Comparison of ENCODE assay signal across 18 cellular contexts in the genomic region with DNA sequence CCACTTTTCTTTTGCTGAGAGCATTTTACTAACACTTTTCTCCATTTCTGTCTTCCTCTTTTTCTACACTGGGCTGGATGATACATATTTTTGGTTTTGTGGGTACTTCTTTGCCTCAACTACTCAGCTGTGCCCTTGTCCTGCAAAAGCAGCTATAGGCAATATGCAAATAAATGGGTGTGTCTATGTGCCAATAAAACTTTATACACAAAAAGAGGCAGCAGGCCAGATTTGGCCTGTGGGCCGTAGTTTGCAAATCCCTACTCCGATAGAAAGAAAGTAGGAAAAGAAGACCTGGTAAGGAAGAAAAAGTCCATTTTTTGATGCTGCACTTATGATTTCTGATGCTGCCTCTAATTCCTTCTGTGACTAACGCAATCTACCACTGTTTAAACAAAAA. TPM values are rescaled to one million over a fixed set of nuclear protein-coding genes. Genes with fewer than 3 reads are reported as not detected.
DNase-seq lines count a peak whose midpoint lies in the region; ATAC-seq and TF ChIP-seq lines count a peak whose summit lies in the region.
"Had no signal": no experiment of that assay in that cellular context is flagged by ENCODE, and none has a peak within 500 bp of the region (broad histone marks: within the 10 kb centered on the region; RNA-seq: fewer than 3 reads in every experiment).

No MANE protein-coding gene starts in this region.

- H3K4me3 ChIP-seq in HL-60 (replicated peaks; ENCODE audit: insufficient read depth, low read length) (no peak overlapping the region), SK-N-MC (no peak overlapping the region), right lobe of liver (no peak overlapping the region), GM23338 (no peak overlapping the region)
- H3K4me3 ChIP-seq: thyroid gland had no signal

- peaks cover 18% of the 10 kb centered on the region for H3K4me1 Mint-ChIP-seq in GM23338

- H3K36me3 ChIP-seq in SK-N-MC (ENCODE audit: insufficient read depth, low read length) (no peaks in the 10 kb centered on the region), right lobe of liver (no peaks in the 10 kb centered on the region), GM23338 (ENCODE audit: insufficient read depth) (no peaks in the 10 kb centered on the region)
- H3K36me3 ChIP-seq: brain microvascular endothelial cell, thyroid gland had no signal

- H3K27me3 Mint-ChIP-seq in GM23338 (ENCODE audit: insufficient read depth, low read depth, poor library complexity), result peaks cover 11% of the 10 kb centered on the region

- no peaks in the 10 kb centered on the region for H3K79me2 ChIP-seq in GM23338 (replicated peaks; ENCODE audit: insufficient read depth)

- H3K4me1 ChIP-seq in right lobe of liver, result peaks cover 0 to 82% (median 36%) of the 10 kb centered on the region in 4 donors
- H3K4me1 ChIP-seq in GM23338 (ENCODE audit: insufficient read depth), result no peaks in the 10 kb centered on the region

- no peak for TF ChIP-seq POLR2A in right lobe of liver (IDR thresholded peaks at IDR 0.05)

- H3K4me2 ChIP-seq in GM23338, result no peak overlapping the region

- no peaks in the 10 kb centered on the region for H3K9me2 ChIP-seq in GM23338 (ENCODE audit: insufficient read depth)

- intact Hi-C loops in right lobe of liver (cut with DNase I), result no loop called here

- 12% methylated on average over 3 of the region's 3 CpGs for WGBS in right lobe of liver (ENCODE audit: insufficient coverage, low coverage, low lambda C conversion rate, missing lambda C conversion rate)

- no peak overlapping the region for H3K27ac Mint-ChIP-seq in GM23338
- H3K27ac Mint-ChIP-seq: activated CD8-positive, alpha-beta memory T cell treated with anti-CD3 and anti-CD28 coated beads, Interleukin-2, amount 10 ng/mL, durations not matched to agents 7 days and 5 days; activated T-helper 2 cell treated with anti-CD3 and anti-CD28 coated beads, Interferon-gamma antibody, Interleukin-2, Interleukin-4, amounts not matched to agents 10 μg/mL and 5 μg/mL and 100 μg/mL, durations not matched to agents 14 hours and 24 hours and 36 hours; naive thymus-derived CD4-positive, alpha-beta T cell had no signal

- DNase-seq in HL-60 (ENCODE audit: low read depth in 1 of 2, low spot score in 1 of 2), result no peak
- no peak for DNase-seq in SK-N-MC (ENCODE audit: low read depth, low spot score)
- no peak for DNase-seq in right lobe of liver
- no peak for DNase-seq in GM23338 (ENCODE audit: low spot score)
- DNase-seq in stimulated activated CD4-positive, alpha-beta T cell treated with anti-CD3 and anti-CD28 coated beads, Interleukin-15, amount 100 ng/mL, for 24 hours, result no peak
- DNase-seq: activated CD4-positive, alpha-beta T cell treated with anti-CD3 and anti-CD28 coated beads for 48 hours; activated CD8-positive, alpha-beta memory T cell treated with anti-CD3 and anti-CD28 coated beads, Interleukin-2, amount 10 ng/mL, durations not matched to agents 7 days and 5 days; cortex of kidney; H7; naive thymus-derived CD4-positive, alpha-beta T cell; NCI-H1436 treated with DMSO at 0.1 percent for 48 hours; NCI-H2171; NCI-H526 treated with DMSO at 0.1 percent for 48 hours had no signal

- H2AFZ ChIP-seq in GM23338, result no peak overlapping the region

- ATAC-seq in right lobe of liver, result no peak
- no peak for ATAC-seq in GM23338
- ATAC-seq in HG03280 (IDR thresholded peaks at IDR 0.05; ENCODE audit: unreplicated experiment), result no peak
- ATAC-seq: activated CD8-positive, alpha-beta memory T cell treated with anti-CD3 and anti-CD28 coated beads, Interleukin-2, amount 10 ng/mL, durations not matched to agents 7 days and 5 days had no signal

- H3K9me3 ChIP-seq in SK-N-MC (ENCODE audit: low read depth, low read length), result no peaks in the 10 kb centered on the region
- H3K9me3 ChIP-seq in right lobe of liver, result no peaks in the 10 kb centered on the region
- H3K9me3 ChIP-seq: thyroid gland had no signal

- H4K20me1 ChIP-seq in GM23338 (replicated peaks; ENCODE audit: insufficient read depth), result no peaks in the 10 kb centered on the region

- H3K27ac ChIP-seq in HL-60 (replicated peaks) (peak overlapping the region; percentile 61), SK-N-MC (no peak overlapping the region), right lobe of liver (peak overlapping the region in 2 of 3 donors; percentile 87 to 97), temporal lobe (ENCODE audit: low read depth, low read length) (peak overlapping the region; percentile 50), GM23338 (ENCODE audit: low read depth) (no peak overlapping the region)
- H3K27ac ChIP-seq: brain microvascular endothelial cell had no signal

- no peaks in the 10 kb centered on the region; the same call in 1 of the 3 replicates for H3K36me3 Mint-ChIP-seq in GM23338 (ENCODE audit: low read depth)
- H3K36me3 Mint-ChIP-seq: activated CD8-positive, alpha-beta memory T cell treated with anti-CD3 and anti-CD28 coated beads, Interleukin-2, amount 10 ng/mL, durations not matched to agents 7 days and 5 days; naive thymus-derived CD4-positive, alpha-beta T cell had no signal

- no peak overlapping the region for H3K4me3 Mint-ChIP-seq in GM23338
- H3K4me3 Mint-ChIP-seq: activated CD8-positive, alpha-beta memory T cell treated with anti-CD3 and anti-CD28 coated beads, Interleukin-2, amount 10 ng/mL, durations not matched to agents 7 days and 5 days; naive thymus-derived CD4-positive, alpha-beta T cell had no signal

- H3K9me3 Mint-ChIP-seq in GM23338, result peaks cover 2% of the 10 kb centered on the region; the same call in 1 of the 3 replicates
- H3K9me3 Mint-ChIP-seq: activated T-helper 2 cell treated with anti-CD3 and anti-CD28 coated beads, Interferon-gamma antibody, Interleukin-2, Interleukin-4, amounts not matched to agents 10 μg/mL and 5 μg/mL and 100 μg/mL, durations not matched to agents 14 hours and 24 hours and 36 hours; naive thymus-derived CD4-positive, alpha-beta T cell had no signal

- H3K27me3 ChIP-seq in HL-60 (ENCODE audit: insufficient read depth, poor library complexity, severe bottlenecking), result no peaks in the 10 kb centered on the region
- H3K27me3 ChIP-seq in right lobe of liver, result no peaks in the 10 kb centered on the region
- H3K27me3 ChIP-seq in GM23338 (ENCODE audit: insufficient read depth), result peaks cover 12% of the 10 kb centered on the region
- H3K27me3 ChIP-seq: brain microvascular endothelial cell, thyroid gland had no signal

- H3F3A ChIP-seq in GM23338 (replicated peaks; ENCODE audit: low read depth), result no peaks in the 10 kb centered on the region

- H3K9ac ChIP-seq in SK-N-MC (ENCODE audit: insufficient read length), result peak overlapping the region; percentile 41

- no peak for TF ChIP-seq CTCF in HL-60 (IDR thresholded peaks at IDR 0.05; ENCODE audit: insufficient read depth, low read length)
- no peak for TF ChIP-seq CTCF in right lobe of liver (IDR thresholded peaks at IDR 0.05)
- no peak for TF ChIP-seq CTCF in GM23338 (conservative IDR thresholded peaks at IDR 0.05; ENCODE audit: low read depth in 2 of 2)

TF ChIP-seq in GM23338, 12 proteins besides CTCF, POLR2A, EP300 and RAD21:
- TF ChIP-seq ZNF114 (CRISPR knock-in tag; IDR thresholded peaks at IDR 0.05), result no peak
- TF ChIP-seq, protein P1, sequence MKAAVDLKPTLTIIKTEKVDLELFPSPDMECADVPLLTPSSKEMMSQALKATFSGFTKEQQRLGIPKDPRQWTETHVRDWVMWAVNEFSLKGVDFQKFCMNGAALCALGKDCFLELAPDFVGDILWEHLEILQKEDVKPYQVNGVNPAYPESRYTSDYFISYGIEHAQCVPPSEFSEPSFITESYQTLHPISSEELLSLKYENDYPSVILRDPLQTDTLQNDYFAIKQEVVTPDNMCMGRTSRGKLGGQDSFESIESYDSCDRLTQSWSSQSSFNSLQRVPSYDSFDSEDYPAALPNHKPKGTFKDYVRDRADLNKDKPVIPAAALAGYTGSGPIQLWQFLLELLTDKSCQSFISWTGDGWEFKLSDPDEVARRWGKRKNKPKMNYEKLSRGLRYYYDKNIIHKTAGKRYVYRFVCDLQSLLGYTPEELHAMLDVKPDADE (IDR thresholded peaks at IDR 0.05), result no peak
- no peak for TF ChIP-seq JUNB (IDR thresholded peaks at IDR 0.05; ENCODE audit: unreplicated experiment)

RNA-seq across cellular contexts. Expression of a gene that starts 6.5 kb away (rescaled TPM):
- total RNA-seq in right lobe of liver (10 to 100 TPM; 18.4 to 91.8 (median 47.8) TPM), temporal lobe (0.98 TPM)
- total RNA-seq in GM23338 (2014; rRNA removed; shearing (Covaris generic)), result 5.2 and 5.7 TPM in 2 replicates
- polyA plus RNA-seq in GM23338 (2016; fragmentation: Nextera tagmentation; extraction: Ambion mirVana), result 2.8 and 3.2 TPM in 2 replicates

Comparison
In these comparisons a context has a peak if more than half of its experiments do, and no peak if none do; other contexts are left out.
1. H3K27ac ChIP-seq: peak in HL-60 (single experiment), right lobe of liver (2 of 3) and temporal lobe (single experiment); none in SK-N-MC (single experiment) and GM23338 (single experiment).